23 cellular contexts compared by ENCODE assay signal in the genomic region with DNA sequence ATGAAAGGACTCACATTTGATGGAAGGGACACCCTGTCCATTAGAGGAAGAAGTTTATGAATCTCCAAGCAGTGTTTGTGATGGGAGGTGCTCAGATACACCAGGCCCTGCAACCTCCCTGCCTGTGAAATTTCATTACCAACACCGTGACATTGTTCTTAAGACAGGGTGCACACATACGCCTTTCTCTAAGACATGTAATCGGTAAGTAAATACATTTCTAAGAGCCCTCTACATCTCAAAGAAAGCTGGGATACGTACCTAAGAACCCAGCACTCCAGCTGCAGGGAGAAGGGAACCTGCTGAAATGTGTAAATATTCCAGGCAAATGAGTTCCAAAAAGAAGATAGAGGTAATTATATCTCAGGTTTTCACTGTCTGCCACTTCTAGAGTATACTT.
"Had no signal": no experiment of that assay in that cellular context is flagged by ENCODE, and none has a peak within 500 bp of the region (broad histone marks: within the 10 kb centered on the region; RNA-seq: fewer than 3 reads in every experiment).

No MANE protein-coding gene starts in this region.

- H3K4me1 ChIP-seq: ascending aorta, breast epithelium had no signal

- H3K9me3 ChIP-seq: ascending aorta, breast epithelium had no signal

- H3K4me2 ChIP-seq: KMS-11 had no signal

- DNase-seq: activated CD4-positive, alpha-beta T cell treated with anti-CD3 and anti-CD28 coated beads, Interleukin-2, amount 10 ng/mL, durations not matched to agents 24 days and 14 days; activated CD4-positive, alpha-beta T cell treated with anti-CD3 and anti-CD28 coated beads, Interleukin-2, amount 50 U/mL, for 48 hours; activated CD8-positive, alpha-beta T cell treated with anti-CD3 and anti-CD28 coated beads, Interleukin-2, amount 10 ng/mL, durations not matched to agents 7 days and 5 days; activated gamma-delta T cell; activated naive CD4-positive, alpha-beta T cell treated with Interleukin-2 at 50 U/mL for 16 hours; activated naive CD8-positive, alpha-beta T cell treated with anti-CD3 and anti-CD28 coated beads, Interleukin-2, amount 10 ng/mL, durations not matched to agents 7 days and 5 days; activated T-cell treated with anti-CD3 and anti-CD28 coated beads, Interleukin-2, amount 50 U/mL, for 24 hours; amygdala; NCI-H1105; NCI-H1417 treated with DMSO at 0.1 percent for 48 hours; NCI-H187 treated with DMSO at 0.1 percent for 48 hours; NCI-H2081; NCI-H510A; NCI-H526; NCI-H748 treated with DMSO at 0.1 percent for 48 hours; SHP77; SJCRH30; T1000 had no signal

- H3K4me3 ChIP-seq: ascending aorta, breast epithelium, SJCRH30, SK-N-MC had no signal

- H3K9ac ChIP-seq: KMS-11 had no signal

- H3K27me3 ChIP-seq: ascending aorta, breast epithelium, SJCRH30 had no signal

- ATAC-seq: activated CD8-positive, alpha-beta T cell treated with anti-CD3 and anti-CD28 coated beads, Interleukin-2, amount 10 ng/mL, durations not matched to agents 7 days and 5 days; Panc1 had no signal

- H3K36me3 ChIP-seq: ascending aorta, breast epithelium, SJCRH30 had no signal

- H3K27ac ChIP-seq: ascending aorta, breast epithelium, KMS-11, SJCRH30, SK-N-MC had no signal
